In the genomic region with DNA sequence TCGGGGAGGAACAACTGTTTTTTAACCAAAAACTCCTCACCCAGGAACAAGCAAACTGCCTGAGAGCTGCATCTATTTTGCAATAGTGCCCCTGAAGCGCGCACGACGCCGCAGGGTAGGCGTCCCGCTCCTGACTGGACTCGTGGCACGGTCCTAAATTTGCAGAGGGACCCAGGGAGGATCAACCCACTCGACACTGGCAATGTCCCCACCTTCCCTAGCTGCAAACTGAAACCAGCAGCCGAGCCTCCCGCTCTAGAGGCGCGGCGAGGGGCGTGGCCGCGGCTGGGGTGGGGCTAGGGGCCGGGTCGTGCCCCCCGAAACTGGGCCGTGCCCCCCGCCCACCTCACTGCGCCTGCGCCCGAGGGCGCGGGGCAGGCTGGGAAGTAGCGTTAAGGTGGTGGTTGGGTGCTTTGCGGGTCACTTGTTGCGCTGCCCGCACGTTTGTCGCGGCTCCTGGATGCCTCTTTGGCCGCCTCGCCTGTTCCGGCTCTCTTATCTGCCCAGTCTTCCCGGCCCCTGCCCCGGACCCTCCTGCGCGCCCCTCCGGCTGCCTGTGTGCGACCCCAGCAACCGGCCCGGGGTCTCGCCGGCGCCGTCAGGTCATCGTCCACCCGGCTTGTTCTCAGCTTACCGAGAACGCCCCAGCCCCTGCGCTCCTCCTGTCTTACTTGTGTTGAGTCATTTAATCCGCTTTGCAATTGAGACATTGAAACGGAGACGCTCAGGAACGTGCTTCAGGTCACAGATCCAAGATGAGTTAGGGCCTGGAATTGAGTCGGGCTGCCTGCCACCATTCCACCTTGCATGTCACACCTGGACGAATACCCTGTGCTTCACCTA, we compare ENCODE assay signal across 2 cellular contexts.
A peak's percentile ranks its signal among the peaks of the same experiment; 100 is the strongest.
TF ChIP-seq lines count a peak whose summit lies in the region.

No MANE protein-coding gene starts in this region.

TF ChIP-seq in HCT116, 20 proteins besides CTCF, POLR2A, EP300 and RAD21:
- no peak for TF ChIP-seq SRF (IDR thresholded peaks at IDR 0.05; ENCODE audit: low read depth)
- TF ChIP-seq, protein P1, sequence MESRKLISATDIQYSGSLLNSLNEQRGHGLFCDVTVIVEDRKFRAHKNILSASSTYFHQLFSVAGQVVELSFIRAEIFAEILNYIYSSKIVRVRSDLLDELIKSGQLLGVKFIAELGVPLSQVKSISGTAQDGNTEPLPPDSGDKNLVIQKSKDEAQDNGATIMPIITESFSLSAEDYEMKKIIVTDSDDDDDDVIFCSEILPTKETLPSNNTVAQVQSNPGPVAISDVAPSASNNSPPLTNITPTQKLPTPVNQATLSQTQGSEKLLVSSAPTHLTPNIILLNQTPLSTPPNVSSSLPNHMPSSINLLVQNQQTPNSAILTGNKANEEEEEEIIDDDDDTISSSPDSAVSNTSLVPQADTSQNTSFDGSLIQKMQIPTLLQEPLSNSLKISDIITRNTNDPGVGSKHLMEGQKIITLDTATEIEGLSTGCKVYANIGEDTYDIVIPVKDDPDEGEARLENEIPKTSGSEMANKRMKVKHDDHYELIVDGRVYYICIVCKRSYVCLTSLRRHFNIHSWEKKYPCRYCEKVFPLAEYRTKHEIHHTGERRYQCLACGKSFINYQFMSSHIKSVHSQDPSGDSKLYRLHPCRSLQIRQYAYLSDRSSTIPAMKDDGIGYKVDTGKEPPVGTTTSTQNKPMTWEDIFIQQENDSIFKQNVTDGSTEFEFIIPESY (IDR thresholded peaks at IDR 0.05; ENCODE audit: extremely low read depth, insufficient replicate concordance, low read length): no peak
- no peak for TF ChIP-seq REST (IDR thresholded peaks at IDR 0.05; ENCODE audit: low read depth)
- TF ChIP-seq EZH2 (IDR thresholded peaks at IDR 0.05): no peak
- TF ChIP-seq SP1 (IDR thresholded peaks at IDR 0.05; ENCODE audit: low read depth): peak; percentile 41
- no peak for TF ChIP-seq CBX3 (IDR thresholded peaks at IDR 0.05; ENCODE audit: low read depth)
- no peak for TF ChIP-seq ELF1 (IDR thresholded peaks at IDR 0.05; ENCODE audit: borderline replicate concordance, low read depth)
- TF ChIP-seq ZNF274 (IDR thresholded peaks at IDR 0.05; ENCODE audit: low read depth, low read length): no peak
- no peak for TF ChIP-seq EGR1 (IDR thresholded peaks at IDR 0.05; ENCODE audit: low read depth)
- TF ChIP-seq POLR2AphosphoS5 (IDR thresholded peaks at IDR 0.05; ENCODE audit: low read depth, low read length): peak; percentile 98
- TF ChIP-seq, protein P2, sequence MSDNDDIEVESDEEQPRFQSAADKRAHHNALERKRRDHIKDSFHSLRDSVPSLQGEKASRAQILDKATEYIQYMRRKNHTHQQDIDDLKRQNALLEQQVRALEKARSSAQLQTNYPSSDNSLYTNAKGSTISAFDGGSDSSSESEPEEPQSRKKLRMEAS (IDR thresholded peaks at IDR 0.05): peak; percentile 66
- no peak for TF ChIP-seq CEBPB (IDR thresholded peaks at IDR 0.05; ENCODE audit: low read depth)
- no peak for TF ChIP-seq EZH2phosphoT487 (IDR thresholded peaks at IDR 0.05; ENCODE audit: borderline replicate concordance)
- no peak for TF ChIP-seq FOSL1 (IDR thresholded peaks at IDR 0.05; ENCODE audit: low read depth)
- TF ChIP-seq YY1 (IDR thresholded peaks at IDR 0.05; ENCODE audit: extremely low read depth, insufficient replicate concordance, low read depth, low read length): peak; percentile 16
- TF ChIP-seq, protein P3, sequence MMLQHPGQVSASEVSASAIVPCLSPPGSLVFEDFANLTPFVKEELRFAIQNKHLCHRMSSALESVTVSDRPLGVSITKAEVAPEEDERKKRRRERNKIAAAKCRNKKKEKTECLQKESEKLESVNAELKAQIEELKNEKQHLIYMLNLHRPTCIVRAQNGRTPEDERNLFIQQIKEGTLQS (IDR thresholded peaks at IDR 0.05): no peak
- TF ChIP-seq JUND (IDR thresholded peaks at IDR 0.05): no peak
- peak; percentile 73; the same call in 1 of the 2 replicates for TF ChIP-seq SIN3A (IDR thresholded peaks at IDR 0.05; ENCODE audit: low read depth)
- no peak for TF ChIP-seq TCF7L2 (IDR thresholded peaks at IDR 0.05; ENCODE audit: borderline replicate concordance, extremely low read depth, insufficient read depth, insufficient read length)
- peak; percentile 65 for TF ChIP-seq ZFX (IDR thresholded peaks at IDR 0.05)

TF ChIP-seq in SK-N-SH, 30 proteins besides CTCF, POLR2A, EP300 and RAD21:
- TF ChIP-seq USF1 (IDR thresholded peaks at IDR 0.05; ENCODE audit: borderline replicate concordance, low read depth) (no peak), TAF1 (IDR thresholded peaks at IDR 0.05; ENCODE audit: borderline replicate concordance, low read depth, low read length) (peak; percentile 53; the same call in 1 of the 2 replicates), REST (IDR thresholded peaks at IDR 0.05; ENCODE audit: low read depth, low read length) (no peak), MXI1 (IDR thresholded peaks at IDR 0.05; ENCODE audit: low read depth, low read length) (peak; percentile 76), NRF1 (IDR thresholded peaks at IDR 0.05; ENCODE audit: low read depth, low read length) (peak; percentile 90), POLR2AphosphoS5 (IDR thresholded peaks at IDR 0.05; ENCODE audit: low read depth, low read length) (peak; percentile 96)
- TF ChIP-seq, protein P4, sequence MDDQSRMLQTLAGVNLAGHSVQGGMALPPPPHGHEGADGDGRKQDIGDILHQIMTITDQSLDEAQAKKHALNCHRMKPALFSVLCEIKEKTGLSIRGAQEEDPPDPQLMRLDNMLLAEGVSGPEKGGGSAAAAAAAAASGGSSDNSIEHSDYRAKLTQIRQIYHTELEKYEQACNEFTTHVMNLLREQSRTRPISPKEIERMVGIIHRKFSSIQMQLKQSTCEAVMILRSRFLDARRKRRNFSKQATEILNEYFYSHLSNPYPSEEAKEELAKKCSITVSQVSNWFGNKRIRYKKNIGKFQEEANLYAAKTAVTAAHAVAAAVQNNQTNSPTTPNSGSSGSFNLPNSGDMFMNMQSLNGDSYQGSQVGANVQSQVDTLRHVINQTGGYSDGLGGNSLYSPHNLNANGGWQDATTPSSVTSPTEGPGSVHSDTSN (IDR thresholded peaks at IDR 0.05): peak; percentile 21; the same call in 1 of the 2 replicates
- TF ChIP-seq, protein P2 (IDR thresholded peaks at IDR 0.05; ENCODE audit: low read depth): 0 out of 2 replicates have a peak, but pooled peaks have one; percentile 21
TF ChIP-seq in SK-N-SH: peak in this region for 6.
